8 cellular contexts compared by ENCODE assay signal in the genomic region with DNA sequence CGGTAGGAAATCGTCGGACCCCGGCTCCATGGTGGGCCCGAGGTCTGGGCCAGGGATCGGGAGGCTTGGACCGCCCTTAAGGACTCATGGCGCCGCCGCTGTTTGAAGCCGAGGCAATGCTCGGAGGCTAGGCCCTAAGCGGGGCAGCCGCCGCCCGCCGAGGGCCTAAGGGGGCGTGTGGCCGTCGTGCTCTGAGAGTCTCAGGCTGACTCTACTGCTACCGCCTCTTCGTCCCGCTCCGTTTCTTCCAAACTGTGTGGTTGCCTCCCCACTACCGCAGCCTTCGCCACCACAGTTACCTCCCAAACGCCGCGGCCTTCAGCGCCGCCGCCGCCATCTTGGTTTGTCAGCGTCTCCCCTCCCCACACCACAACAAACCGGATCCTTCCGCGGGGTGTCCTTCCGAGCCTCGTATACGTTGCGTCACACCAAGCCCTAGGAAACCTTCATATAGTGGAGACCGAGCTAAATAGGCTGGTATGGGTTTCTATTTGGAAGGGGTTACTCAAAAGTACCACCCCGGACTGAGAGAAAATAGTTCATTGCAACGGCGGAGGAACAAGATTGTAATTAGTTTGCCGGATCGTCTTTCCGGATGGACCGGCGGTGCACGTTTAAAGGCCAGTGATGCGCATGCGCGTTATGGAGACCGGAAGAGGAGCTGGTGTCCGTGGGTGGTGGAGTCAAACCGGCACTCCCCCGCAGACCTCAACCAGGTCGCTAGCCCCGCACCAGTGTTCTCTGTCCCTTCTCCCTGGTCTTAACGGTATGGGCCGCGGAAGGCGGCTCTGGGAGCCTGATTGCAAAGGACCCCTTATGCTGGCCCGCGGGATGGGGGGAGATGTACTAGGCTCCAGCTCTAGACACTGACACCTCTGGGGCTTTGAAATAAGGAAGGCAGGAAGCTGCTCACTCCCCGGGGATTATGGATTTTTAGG. TPM values are rescaled to one million over a fixed set of nuclear protein-coding genes. Genes with fewer than 3 reads are reported as not detected.
DNase-seq lines count a peak whose midpoint lies in the region; ATAC-seq, FAIRE-seq and TF ChIP-seq lines count a peak whose summit lies in the region.

A gene (minus strand): TSS at position 348 of the 938 bp plus-strand sequence. CDS start 318 bp downstream, at position 30.

- peak; percentile 59 for TF ChIP-seq POLR2A in breast epithelium (IDR thresholded peaks at IDR 0.05)

- intact Hi-C loops in breast epithelium (cut with DNase I; ENCODE audit: low total_unique reads) = no loop called here

- H3K36me3 ChIP-seq in breast epithelium = no peaks in the 10 kb centered on the region
- H3K36me3 ChIP-seq in iPS-20b (ENCODE audit: insufficient read depth, low read depth, low read length) = peaks cover 13% of the 10 kb centered on the region
- H3K36me3 ChIP-seq in small intestine (ENCODE audit: control insufficient read depth in 2 of 2, insufficient read depth in 2 of 2, low read length in 2 of 2) = peaks cover 0 to 3% of the 10 kb centered on the region in 2 donors

- whole genome bisulfite sequencing in small intestine, 3 donors = 0 to 1% (median 0%) methylated on average over 58 to 67 of the region's 67 CpGs

- no peaks in the 10 kb centered on the region for H3K27me3 ChIP-seq in breast epithelium
- H3K27me3 ChIP-seq in iPS-20b (ENCODE audit: insufficient read depth, low read length) = no peaks in the 10 kb centered on the region
- no peaks in the 10 kb centered on the region for H3K27me3 ChIP-seq in small intestine (ENCODE audit: control insufficient read depth in 2 of 2, insufficient read depth in 2 of 2, low read length in 2 of 2)

- H3K4me3 ChIP-seq in breast epithelium = peak within 1 kb of the TSS; percentile 82 to 96 (median 95)
- peak within 1 kb of the TSS; percentile 91 for H3K4me3 ChIP-seq in iPS-20b (ENCODE audit: low read length)
- peak within 1 kb of the TSS; percentile 85 to 97 for H3K4me3 ChIP-seq in small intestine (ENCODE audit: low read depth in 1 of 2, low read length in 2 of 2)

- peak within 1 kb of the TSS; percentile 78 for H3K27ac ChIP-seq in VCaP
- peak within 1 kb of the TSS; percentile 92 to 96 for H3K27ac ChIP-seq in breast epithelium
- peak within 1 kb of the TSS; percentile 99 for H3K27ac ChIP-seq in iPS-20b (ENCODE audit: low read length)
- peak within 1 kb of the TSS; percentile 78 to 94 for H3K27ac ChIP-seq in small intestine (ENCODE audit: low read depth in 1 of 2, low read length in 1 of 2)

- H3K9me3 ChIP-seq in breast epithelium (no peaks in the 10 kb centered on the region), iPS-20b (ENCODE audit: insufficient read depth, low read depth, low read length) (no peaks in the 10 kb centered on the region), small intestine (ENCODE audit: control insufficient read depth, low read depth) (no peaks in the 10 kb centered on the region)

- peak within 1 kb of the TSS; percentile 98 for H3K9ac ChIP-seq in iPS-20b (ENCODE audit: low read depth, low read length)

- TF ChIP-seq CTCF in VCaP (conservative IDR thresholded peaks at IDR 0.05) (no peak), breast epithelium (IDR thresholded peaks at IDR 0.05) (peak in 1 of 3 donors; percentile 16)

- FAIRE-seq in small intestine (lab: Jason Lieb, UNC) = no peak

- peaks cover 8 to 11% of the 10 kb centered on the region in 2 donors for H3K4me1 ChIP-seq in breast epithelium
- H3K4me1 ChIP-seq in iPS-20b (ENCODE audit: insufficient read depth, low read length) = peaks cover 14% of the 10 kb centered on the region
- H3K4me1 ChIP-seq in small intestine (ENCODE audit: control insufficient read depth in 2 of 2, insufficient read depth in 1 of 2, low read depth in 1 of 2, low read length in 1 of 2) = peaks cover 2 to 5% of the 10 kb centered on the region in 2 donors

- DNase-seq in A172 (ENCODE audit: low spot score) (peak; percentile 85), NCI-H2196 treated with DMSO at 0.1 percent for 48 hours (lab: John Stamatoyannopoulos, UW; ENCODE audit: unreplicated experiment) (peak; percentile 61), breast epithelium (ENCODE audit: low spot score in 2 of 2) (peak; percentile 80 to 89), small intestine (peak; percentile 87)

- peak; percentile 65 for ATAC-seq in GM18861 (IDR thresholded peaks at IDR 0.05; ENCODE audit: unreplicated experiment)
- peak; percentile 69 for ATAC-seq in HG03103 (IDR thresholded peaks at IDR 0.05; ENCODE audit: low read depth, unreplicated experiment)

RNA-seq across cellular contexts. Expression of the gene that starts here (rescaled TPM):
- 41.9 and 58.7 TPM in 2 replicates for total RNA-seq in A172 (2014; rRNA removed; shearing (Covaris generic))
- 100 to 1,000 TPM in 2 of 3 donors, 10 to 100 TPM in 1; 63.5 to 136 (median 123) TPM for total RNA-seq in breast epithelium
- 10 to 100 TPM; 22.6 to 27.2 (median 25.7) TPM for polyA plus RNA-seq in small intestine

Comparison
In these comparisons a context has a peak if more than half of its experiments do, and no peak if none do; other contexts are left out.
1. Peak in every context shown above with its lines: DNase-seq, ATAC-seq, H3K4me3 ChIP-seq and H3K27ac ChIP-seq.